In genomic region chr4:155854597-155855226, GRCh38 we compare ENCODE assay signal across 12 cellular contexts. TPM values are rescaled to one million over a fixed set of nuclear protein-coding genes. Genes with fewer than 3 reads are reported as not detected.
DNase-seq lines count a peak whose midpoint lies in the region; ATAC-seq and TF ChIP-seq lines count a peak whose summit lies in the region.
"Had no signal": no experiment of that assay in that cellular context is flagged by ENCODE, and none has a peak within 500 bp of the region (broad histone marks: within the 10 kb centered on the region; RNA-seq: fewer than 3 reads in every experiment).

No MANE protein-coding gene starts in this region.

- peaks cover 15% of the 10 kb centered on the region for H3K9me3 Mint-ChIP-seq in mesothelial cell of epicardium

- H3K27me3 Mint-ChIP-seq in mesothelial cell of epicardium (ENCODE audit: low read depth), result no peaks in the 10 kb centered on the region

- no peak for ATAC-seq in left colon
- no peak for ATAC-seq in GM19351 (IDR thresholded peaks at IDR 0.05; ENCODE audit: unreplicated experiment)
- ATAC-seq in HG03469 (IDR thresholded peaks at IDR 0.05; ENCODE audit: unreplicated experiment), result no peak

- TF ChIP-seq CTCF in mesothelial cell of epicardium (IDR thresholded peaks at IDR 0.05; ENCODE audit: unreplicated experiment), result no peak

- H3K4me1 Mint-ChIP-seq in mesothelial cell of epicardium, result peaks cover 19% of the 10 kb centered on the region
- H3K4me1 Mint-ChIP-seq: neural crest cell had no signal

- DNase-seq in EL (peak; percentile 25), LHCN-M2 (ENCODE audit: low read depth) (peak; percentile 65), amniotic stem cell (lab: John Stamatoyannopoulos, UW) (peak; percentile 30), mesothelial cell of epicardium (ENCODE audit: low spot score in 2 of 2, unreplicated experiment in 2 of 2) (no peak), left colon (no peak), NCI-H345 (lab: John Stamatoyannopoulos, UW) (no peak)
- DNase-seq: activated CD4-positive, CD25-positive, alpha-beta regulatory T cell; activated naive CD4-positive, alpha-beta T cell treated with Interleukin-2 at 50 U/mL for 16 hours; stimulated activated CD4-positive, alpha-beta T cell treated with anti-CD3 and anti-CD28 coated beads, Interleukin-1b, Interleukin-23, amount 100 ng/mL, for 48 hours had no signal

- intact Hi-C loops in left colon (cut with DNase I, micrococcal nuclease), result no loop called here

- peaks cover 2% of the 10 kb centered on the region for H3K36me3 Mint-ChIP-seq in mesothelial cell of epicardium

- H3K27ac Mint-ChIP-seq in mesothelial cell of epicardium, result peak overlapping the region; percentile 47

- peak overlapping the region; percentile 27 for H3K4me3 Mint-ChIP-seq in mesothelial cell of epicardium
- H3K4me3 Mint-ChIP-seq: neural crest cell had no signal

RNA-seq across cellular contexts. Expression of gene ASIC5, which starts 11.4 kb away (rescaled TPM):
- total RNA-seq in LHCN-M2 (2014; rRNA removed) (not detected in 2 replicates), mesothelial cell of epicardium (not detected in 3 replicates), left colon (not detected)
- polyA plus RNA-seq in LHCN-M2 (2012), result not detected
- total RNA-seq: neural crest cell had no signal

RNA-seq across cellular contexts. Expression of gene TDO2, which starts 48.8 kb away (rescaled TPM):
- total RNA-seq in LHCN-M2 (2014; rRNA removed), result 0.80 and 1.4 TPM in 2 replicates
- polyA plus RNA-seq in LHCN-M2 (2012), result 0.41 TPM
- 5.8 to 6.8 TPM (median 6.7 TPM) in 3 replicates for total RNA-seq in mesothelial cell of epicardium
- under 1 TPM in 1 of 2 donors, not detected in 1; 0.67 TPM for total RNA-seq in left colon
- total RNA-seq: neural crest cell had no signal

Comparison
In these comparisons a context has a peak if more than half of its experiments do, and no peak if none do; other contexts are left out.
1. DNase-seq: peak in EL (single experiment), LHCN-M2 (single experiment) and amniotic stem cell (single experiment); none in mesothelial cell of epicardium (0 of 2), left colon (0 of 2) and NCI-H345 (single experiment).